In the genomic region with DNA sequence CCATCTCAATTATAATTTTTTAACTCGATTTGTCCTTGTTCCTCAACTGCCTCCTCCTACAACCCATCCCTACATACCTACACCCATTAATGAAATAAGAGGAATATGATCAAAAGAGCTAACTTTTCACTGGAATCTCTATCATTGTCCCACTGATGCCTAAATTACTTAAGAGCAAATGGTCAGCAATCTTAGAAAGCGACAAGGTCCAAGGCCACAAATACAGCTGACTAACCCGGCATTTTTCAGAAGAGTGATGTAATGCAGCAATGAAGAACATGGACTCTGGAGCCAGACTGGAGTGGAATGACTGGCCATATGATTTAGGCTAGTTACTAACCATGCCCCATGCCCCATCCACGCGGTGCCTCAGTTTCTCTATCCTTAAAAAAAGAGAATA, we compare ENCODE assay signal across 18 cellular contexts.
"Had no signal": no experiment of that assay in that cellular context is flagged by ENCODE, and none has a peak within 500 bp of the region (broad histone marks: within the 10 kb centered on the region; RNA-seq: fewer than 3 reads in every experiment).

No MANE protein-coding gene starts in this region.

- H3K4me3 Mint-ChIP-seq: activated naive CD4-positive, alpha-beta T cell treated with anti-CD3 and anti-CD28 coated beads, Interleukin-2, amount 10 ng/mL, durations not matched to agents 7 days and 5 days; stimulated activated memory B cell treated with anti-CD40 and anti-IgM and Interleukin-4, amounts not matched to agents 10 μg/mL and 1 μg/mL and 100 μg/mL, for 72 hours; T-cell had no signal

- H3K9me3 Mint-ChIP-seq: activated naive CD4-positive, alpha-beta T cell treated with anti-CD3 and anti-CD28 coated beads, Interleukin-2, amount 10 ng/mL, durations not matched to agents 7 days and 5 days; naive B cell; stimulated activated memory B cell treated with anti-CD40 and anti-IgM and Interleukin-4, amounts not matched to agents 10 μg/mL and 1 μg/mL and 100 μg/mL, for 72 hours; T-cell had no signal

- H3K4me1 Mint-ChIP-seq: stimulated activated memory B cell treated with anti-CD40 and anti-IgM and Interleukin-4, amounts not matched to agents 10 μg/mL and 1 μg/mL and 100 μg/mL, for 72 hours had no signal

- H3K27me3 Mint-ChIP-seq: activated naive CD4-positive, alpha-beta T cell treated with anti-CD3 and anti-CD28 coated beads, Interleukin-2, amount 10 ng/mL, durations not matched to agents 7 days and 5 days; naive B cell; stimulated activated memory B cell treated with anti-CD40 and anti-IgM and Interleukin-4, amounts not matched to agents 10 μg/mL and 1 μg/mL and 100 μg/mL, for 72 hours; T-cell had no signal

- H3K4me3 ChIP-seq: coronary artery, esophagus squamous epithelium, heart left ventricle, ovary had no signal

- H3K27ac Mint-ChIP-seq: activated naive CD4-positive, alpha-beta T cell treated with anti-CD3 and anti-CD28 coated beads, Interleukin-2, amount 10 ng/mL, durations not matched to agents 7 days and 5 days; activated T-helper 2 cell treated with anti-CD3 and anti-CD28 coated beads, Interferon-gamma antibody, Interleukin-2, Interleukin-4, amounts not matched to agents 10 μg/mL and 5 μg/mL and 100 μg/mL, durations not matched to agents 14 hours and 24 hours and 36 hours; stimulated activated memory B cell treated with anti-CD40 and anti-IgM and Interleukin-4, amounts not matched to agents 10 μg/mL and 1 μg/mL and 100 μg/mL, for 72 hours; T-cell had no signal

- ATAC-seq: activated CD4-positive, CD25-positive, alpha-beta regulatory T cell treated with anti-CD3 and anti-CD28 coated beads, Interleukin-2, amount 50 U/mL, for 24 hours; heart left ventricle; left cardiac atrium; stimulated activated memory B cell treated with anti-CD40 and anti-IgM and Interleukin-4, amounts not matched to agents 10 μg/mL and 1 μg/mL and 100 μg/mL, for 72 hours; T-cell had no signal

- DNase-seq: activated naive CD4-positive, alpha-beta T cell treated with anti-CD3 and anti-CD28 coated beads, Interleukin-2, amount 10 ng/mL, durations not matched to agents 7 days and 5 days; activated T-cell treated with anti-CD3 and anti-CD28 coated beads for 4 hours; central memory CD4-positive, alpha-beta T cell; effector CD4-positive, alpha-beta T cell; esophagus squamous epithelium; foreskin melanocyte; heart left ventricle; left cardiac atrium; midbrain; naive B cell; ovary; stimulated activated CD4-positive, alpha-beta T cell treated with anti-CD3 and anti-CD28 coated beads, Interleukin-2, amount 100 ng/mL, for 48 hours; T-cell; T-helper 9 cell had no signal
